Comparison of ENCODE assay signal across 22 cellular contexts in genomic region chrY:12749293-12749692, GRCh38. TPM values are rescaled to one million over a fixed set of nuclear protein-coding genes. Genes with fewer than 3 reads are reported as not detected.
DNase-seq lines count a peak whose midpoint lies in the region; ATAC-seq and TF ChIP-seq lines count a peak whose summit lies in the region.
"Had no signal": no experiment of that assay in that cellular context is flagged by ENCODE, and none has a peak within 500 bp of the region (broad histone marks: within the 10 kb centered on the region; RNA-seq: fewer than 3 reads in every experiment).

No MANE protein-coding gene starts in this region.

- no peak overlapping the region for H3K4me3 ChIP-seq in SJSA1
- H3K4me3 ChIP-seq in mesendoderm (ENCODE audit: low read length), result no peak overlapping the region
- no peak overlapping the region for H3K4me3 ChIP-seq in prostate gland
- H3K4me3 ChIP-seq: BLaER1 treated with 17β-estradiol and CSF1 and Interleukin-3, amounts not matched to agents 10 nM and 100 nM; GM23338; HAP-1; K562 had no signal

- H4K5ac ChIP-seq in mesendoderm (ENCODE audit: low read length), result no peak overlapping the region

- peaks cover 15% of the 10 kb centered on the region for H3K4me1 ChIP-seq in SJSA1 (replicated peaks)
- no peaks in the 10 kb centered on the region for H3K4me1 ChIP-seq in mesendoderm (ENCODE audit: control insufficient read depth, low read depth, low read length)
- H3K4me1 ChIP-seq in prostate gland (replicated peaks), result no peaks in the 10 kb centered on the region
- H3K4me1 ChIP-seq: BLaER1 treated with 17β-estradiol and CSF1 and Interleukin-3, amounts not matched to agents 10 nM and 100 nM; Caco-2; HAP-1 had no signal

- no peak overlapping the region for H4K8ac ChIP-seq in mesendoderm (ENCODE audit: low read depth, low read length)

- no peak overlapping the region for H3K4me3 Mint-ChIP-seq in stimulated activated naive CD8-positive, alpha-beta T cell treated with anti-CD3 and anti-CD28 coated beads, Interleukin-15, amount 100 ng/mL, for 72 hours
- no peak overlapping the region for H3K4me3 Mint-ChIP-seq in activated naive CD8-positive, alpha-beta T cell treated with anti-CD3 and anti-CD28 coated beads, Interleukin-2, amount 50 U/mL, for 24 hours
- H3K4me3 Mint-ChIP-seq: CD4-positive, alpha-beta memory T cell; GM23338 had no signal

- no peak overlapping the region for H3K18ac ChIP-seq in mesendoderm (ENCODE audit: low read length)

- ATAC-seq in stimulated activated naive CD8-positive, alpha-beta T cell treated with anti-CD3 and anti-CD28 coated beads, Interleukin-15, amount 100 ng/mL, for 72 hours, result no peak
- no peak for ATAC-seq in activated naive CD8-positive, alpha-beta T cell treated with anti-CD3 and anti-CD28 coated beads, Interleukin-2, amount 50 U/mL, for 24 hours
- ATAC-seq in HG02970 (IDR thresholded peaks at IDR 0.05; ENCODE audit: low FRiP score, unreplicated experiment), result no peak
- ATAC-seq: GM23338, K562, Right ventricle myocardium inferior had no signal

- no peak overlapping the region for H3K4me2 ChIP-seq in mesendoderm (ENCODE audit: low read length)
- H3K4me2 ChIP-seq: BLaER1 treated with 17β-estradiol and CSF1 and Interleukin-3, amounts not matched to agents 10 nM and 100 nM; GM23338 had no signal

- H3K4ac ChIP-seq in mesendoderm (ENCODE audit: low read depth, low read length), result no peak overlapping the region

- H3K27me3 ChIP-seq in SJSA1 (replicated peaks), result no peaks in the 10 kb centered on the region
- H3K27me3 ChIP-seq in mesendoderm (ENCODE audit: insufficient read depth, low read length, poor library complexity), result no peaks in the 10 kb centered on the region
- H3K27me3 ChIP-seq in prostate gland (replicated peaks; ENCODE audit: insufficient read depth), result no peaks in the 10 kb centered on the region
- H3K27me3 ChIP-seq: BLaER1 treated with 17β-estradiol and CSF1 and Interleukin-3, amounts not matched to agents 10 nM and 100 nM had no signal

- H3K27ac Mint-ChIP-seq in stimulated activated naive CD8-positive, alpha-beta T cell treated with anti-CD3 and anti-CD28 coated beads, Interleukin-15, amount 100 ng/mL, for 72 hours, result peak overlapping the region; percentile 28 to 54
- H3K27ac Mint-ChIP-seq in activated naive CD8-positive, alpha-beta T cell treated with anti-CD3 and anti-CD28 coated beads, Interleukin-2, amount 50 U/mL, for 24 hours, result no peak overlapping the region
- H3K27ac Mint-ChIP-seq: CD4-positive, alpha-beta memory T cell; GM23338 had no signal

- no peaks in the 10 kb centered on the region for H3K27me3 Mint-ChIP-seq in stimulated activated naive CD8-positive, alpha-beta T cell treated with anti-CD3 and anti-CD28 coated beads, Interleukin-15, amount 100 ng/mL, for 72 hours
- H3K27me3 Mint-ChIP-seq in activated naive CD8-positive, alpha-beta T cell treated with anti-CD3 and anti-CD28 coated beads, Interleukin-2, amount 50 U/mL, for 24 hours, result no peaks in the 10 kb centered on the region
- H3K27me3 Mint-ChIP-seq: CD4-positive, alpha-beta memory T cell had no signal

- TF ChIP-seq POLR2A in prostate gland (IDR thresholded peaks at IDR 0.05), result no peak

- no peak overlapping the region for H2BK5ac ChIP-seq in mesendoderm (ENCODE audit: low read length)

- H3K79me2 ChIP-seq in mesendoderm (ENCODE audit: control insufficient read depth, insufficient read depth, low read length), result no peaks in the 10 kb centered on the region

- H3K9me3 Mint-ChIP-seq in stimulated activated naive CD8-positive, alpha-beta T cell treated with anti-CD3 and anti-CD28 coated beads, Interleukin-15, amount 100 ng/mL, for 72 hours, result peaks cover 0 to 5% of the 10 kb centered on the region in 2 donors
- peaks cover 3% of the 10 kb centered on the region for H3K9me3 Mint-ChIP-seq in activated naive CD8-positive, alpha-beta T cell treated with anti-CD3 and anti-CD28 coated beads, Interleukin-2, amount 50 U/mL, for 24 hours
- H3K9me3 Mint-ChIP-seq: CD4-positive, alpha-beta memory T cell; GM23338 had no signal

- intact Hi-C loops in prostate gland (cut with DNase I), result no loop called here

- no peak overlapping the region for H2AK5ac ChIP-seq in mesendoderm (ENCODE audit: low read length)

- no peak overlapping the region for H3K23ac ChIP-seq in mesendoderm (ENCODE audit: low read length)

- peak; percentile 45 for DNase-seq in HS-27A (ENCODE audit: low read depth)
- peak; percentile 40 to 52 for DNase-seq in SJSA1 (ENCODE audit: low read depth in 1 of 2, low spot score in 2 of 2)
- DNase-seq in mesendoderm, result peak; percentile 16
- no peak for DNase-seq in stimulated activated naive CD8-positive, alpha-beta T cell treated with anti-CD3 and anti-CD28 coated beads, Interleukin-15, amount 100 ng/mL, for 72 hours
- DNase-seq in prostate gland (ENCODE audit: low spot score), result no peak
- no peak for DNase-seq in activated naive CD8-positive, alpha-beta T cell treated with anti-CD3 and anti-CD28 coated beads, Interleukin-2, amount 50 U/mL, for 24 hours
- DNase-seq: Caco-2; CD4-positive, alpha-beta memory T cell; DMS153; NCI-H1092 treated with DMSO at 0.1 percent for 48 hours; NCI-H2029 treated with DMSO at 0.1 percent for 48 hours; NCI-H524 treated with DMSO at 0.1 percent for 48 hours; NCI-H82; OCI-M1; SW 1271 had no signal

- H2BK120ac ChIP-seq in mesendoderm (ENCODE audit: low read depth, low read length), result no peak overlapping the region

- no peaks in the 10 kb centered on the region for H3K4me1 Mint-ChIP-seq in stimulated activated naive CD8-positive, alpha-beta T cell treated with anti-CD3 and anti-CD28 coated beads, Interleukin-15, amount 100 ng/mL, for 72 hours
- H3K4me1 Mint-ChIP-seq in activated naive CD8-positive, alpha-beta T cell treated with anti-CD3 and anti-CD28 coated beads, Interleukin-2, amount 50 U/mL, for 24 hours, result peaks cover 12% of the 10 kb centered on the region

- H3K36me3 Mint-ChIP-seq in activated naive CD8-positive, alpha-beta T cell treated with anti-CD3 and anti-CD28 coated beads, Interleukin-2, amount 50 U/mL, for 24 hours (ENCODE audit: low read depth), result peaks cover 26% of the 10 kb centered on the region

- no peak overlapping the region for H3K9ac ChIP-seq in mesendoderm (ENCODE audit: low read length)
- H3K9ac ChIP-seq: BLaER1 treated with 17β-estradiol and CSF1 and Interleukin-3, amounts not matched to agents 10 nM and 100 nM had no signal

- TF ChIP-seq CTCF in prostate gland (IDR thresholded peaks at IDR 0.05), result no peak

- no peaks in the 10 kb centered on the region for H3K79me1 ChIP-seq in mesendoderm (ENCODE audit: low read length)

- 0 out of 2 replicates have a peak overlapping the region, but pooled peaks have one; percentile 28 for H3K27ac ChIP-seq in SJSA1
- no peak overlapping the region for H3K27ac ChIP-seq in mesendoderm (ENCODE audit: low read depth, low read length)
- H3K27ac ChIP-seq in prostate gland, result no peak overlapping the region
- H3K27ac ChIP-seq: BLaER1 treated with 17β-estradiol and CSF1 and Interleukin-3, amounts not matched to agents 10 nM and 100 nM had no signal

- H2BK15ac ChIP-seq in mesendoderm (replicated peaks; ENCODE audit: low read depth), result no peak overlapping the region

- H3K56ac ChIP-seq in mesendoderm (ENCODE audit: low read length), result no peak overlapping the region

- no CpG with 5 or more reads among the region's 1 CpG for WGBS in mesendoderm (ENCODE audit: extremely low coverage, insufficient coverage, low lambda C conversion rate)
- WGBS in prostate gland, result 100% methylated on average over 1 of the region's 1 CpG

- H3K9me3 ChIP-seq in SJSA1 (replicated peaks), result no peaks in the 10 kb centered on the region
- H3K9me3 ChIP-seq in prostate gland, result no peaks in the 10 kb centered on the region
- H3K9me3 ChIP-seq: BLaER1 treated with 17β-estradiol and CSF1 and Interleukin-3, amounts not matched to agents 10 nM and 100 nM; Caco-2; HAP-1 had no signal

- H3K36me3 ChIP-seq in SJSA1 (peaks cover 16% of the 10 kb centered on the region; the same call in 1 of the 2 replicates), mesendoderm (ENCODE audit: control insufficient read depth, insufficient read depth, low read length) (no peaks in the 10 kb centered on the region), prostate gland (no peaks in the 10 kb centered on the region)
- H3K36me3 ChIP-seq: BLaER1 treated with 17β-estradiol and CSF1 and Interleukin-3, amounts not matched to agents 10 nM and 100 nM; HAP-1 had no signal

RNA-seq across cellular contexts. Expression of gene USP9Y, which starts 48.3 kb away (rescaled TPM):
- 16.9 and 20.1 TPM in 2 replicates for total RNA-seq in SJSA1 (2014; rRNA removed; shearing (Covaris generic))
- polyA plus RNA-seq in mesendoderm (2013, experiment 1 of 2), result 13.2 TPM
- 14.5 TPM for polyA plus RNA-seq in mesendoderm (2013, experiment 2 of 2)
- 10 to 100 TPM; 28.2 to 33.9 TPM for total RNA-seq in prostate gland
- total RNA-seq: Caco-2, SK-MEL-5 had no signal
- polyA plus RNA-seq: CD4-positive, alpha-beta memory T cell; K562 had no signal

Comparison
In these comparisons a context has a peak if more than half of its experiments do, and no peak if none do; other contexts are left out.
1. DNase-seq: peak in HS-27A (single experiment), SJSA1 (2 of 2) and mesendoderm (single experiment); none in stimulated activated naive CD8-positive, alpha-beta T cell treated with anti-CD3 and anti-CD28 coated beads, Interleukin-15, amount 100 ng/mL, for 72 hours (0 of 2), prostate gland (single experiment) and activated naive CD8-positive, alpha-beta T cell treated with anti-CD3 and anti-CD28 coated beads, Interleukin-2, amount 50 U/mL, for 24 hours (single experiment).